Comparison of ENCODE assay signal across 30 cellular contexts in the genomic region with DNA sequence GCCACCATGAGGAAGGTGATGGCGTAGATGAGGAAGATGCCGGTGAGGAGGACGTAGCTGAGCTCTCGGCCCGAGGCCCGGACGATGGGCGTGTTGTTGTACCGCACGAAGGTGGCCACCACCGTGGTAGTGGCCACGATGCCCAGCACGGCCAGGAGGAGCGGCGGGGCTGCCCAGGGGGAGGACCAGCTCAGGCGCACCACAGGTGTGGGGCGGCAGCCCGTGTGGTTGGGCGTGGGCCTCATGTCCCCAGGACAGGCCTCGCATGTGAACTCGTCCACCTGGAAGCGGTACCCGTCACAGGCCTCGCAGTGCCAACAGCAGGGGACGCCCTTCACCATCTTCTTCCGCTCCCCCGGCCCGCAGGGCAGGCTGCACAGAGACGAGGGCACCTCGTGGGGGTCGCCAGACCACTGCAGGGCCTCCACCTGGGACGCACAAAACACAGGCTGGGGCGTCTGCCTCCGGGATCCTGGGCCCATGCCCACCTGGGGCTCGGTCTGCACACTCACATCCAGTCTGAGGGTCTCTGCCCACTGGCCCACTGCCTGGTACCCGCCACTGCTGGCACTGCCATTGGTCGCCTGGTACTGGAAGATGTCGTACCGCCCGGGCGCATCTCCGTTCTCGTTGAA. TPM values are rescaled to one million over a fixed set of nuclear protein-coding genes. Genes with fewer than 3 reads are reported as not detected.
"Had no signal": no experiment of that assay in that cellular context is flagged by ENCODE, and none has a peak within 500 bp of the region (broad histone marks: within the 10 kb centered on the region; RNA-seq: fewer than 3 reads in every experiment).

No MANE protein-coding gene starts in this region.

- H3K4me1 ChIP-seq: esophagus squamous epithelium, gastroesophageal sphincter had no signal

- H3K4me3 ChIP-seq: esophagus squamous epithelium, gastroesophageal sphincter had no signal

- DNase-seq: activated CD4-positive, alpha-beta T cell treated with anti-CD3 and anti-CD28 coated beads for 1 hour; activated CD4-positive, alpha-beta T cell treated with anti-CD3 and anti-CD28 coated beads for 4 hours; activated CD4-positive, alpha-beta T cell treated with anti-CD3 and anti-CD28 coated beads, Interleukin-2, amount 10 ng/mL, durations not matched to agents 7 days and 5 days; activated CD4-positive, alpha-beta T cell treated with anti-CD3 and anti-CD28 coated beads, Interleukin-2, amount 50 U/mL, for 4 hours; activated CD8-positive, alpha-beta memory T cell treated with anti-CD3 and anti-CD28 coated beads for 24 hours; activated CD8-positive, alpha-beta T cell treated with anti-CD3 and anti-CD28 coated beads for 36 hours; activated effector memory CD4-positive, alpha-beta T cell treated with Interleukin-2 at 50 U/mL for 16 hours; activated gamma-delta T cell treated with Interleukin-2 at 50 U/mL for 16 hours; activated naive CD4-positive, alpha-beta T cell treated with anti-CD3 and anti-CD28 coated beads, Interleukin-2, amount 50 U/mL, for 16 hours; activated naive CD4-positive, alpha-beta T cell treated with Interleukin-2 at 50 U/mL for 16 hours; activated T-cell treated with anti-CD3 and anti-CD28 coated beads, Interleukin-2, amount 50 U/mL, for 4 hours; caudate nucleus; cortex of kidney; dermis blood vessel endothelial cell; effector CD4-positive, alpha-beta T cell; esophagus squamous epithelium; foreskin melanocyte; T-helper 2 cell had no signal

- ATAC-seq: activated CD8-positive, alpha-beta T cell treated with anti-CD3 and anti-CD28 coated beads for 36 hours; activated T-cell treated with anti-CD3 and anti-CD28 coated beads, Interleukin-2, amount 50 U/mL, for 4 hours; activated T-helper 17 cell treated with anti-CD3 and anti-CD28 coated beads, Interleukin-2, amount 50 U/mL, for 72 hours; gastroesophageal sphincter; WTC11 had no signal

- H3K27ac ChIP-seq: epithelial cell of prostate, esophagus squamous epithelium, gastroesophageal sphincter had no signal

- H3K36me3 ChIP-seq: esophagus squamous epithelium, gastroesophageal sphincter had no signal

RNA-seq across cellular contexts. Expression of a gene that starts 8.7 kb away (rescaled TPM):
- total RNA-seq: activated CD4-positive, alpha-beta T cell treated with anti-CD3 and anti-CD28 coated beads, Interleukin-2, amount 10 ng/mL, durations not matched to agents 7 days and 5 days; activated CD8-positive, alpha-beta T cell treated with anti-CD3 and anti-CD28 coated beads for 36 hours; activated T-cell treated with anti-CD3 and anti-CD28 coated beads, Interleukin-2, amount 50 U/mL, for 4 hours; activated T-helper 17 cell treated with anti-CD3 and anti-CD28 coated beads, Interleukin-2, amount 50 U/mL, for 72 hours; astrocyte; chondrocyte; dermis blood vessel endothelial cell; endothelial cell of umbilical vein; esophagus squamous epithelium; fibroblast of lung; fibroblast of villous mesenchyme; gastroesophageal sphincter; glomerular endothelial cell; T-helper 1 cell treated with Interleukin-12 subunit alpha and Interleukin-12 subunit beta and Interleukin-4 antibody, amounts not matched to agents 30 ng/mL and 1 ng/mL, for 36 hours had no signal
- polyA plus RNA-seq: endothelial cell of umbilical vein, esophagus, fibroblast of lung had no signal

RNA-seq across cellular contexts. Expression of a gene that starts 45.4 kb away (rescaled TPM):
- total RNA-seq: activated CD4-positive, alpha-beta T cell treated with anti-CD3 and anti-CD28 coated beads, Interleukin-2, amount 10 ng/mL, durations not matched to agents 7 days and 5 days; activated CD8-positive, alpha-beta T cell treated with anti-CD3 and anti-CD28 coated beads for 36 hours; activated T-cell treated with anti-CD3 and anti-CD28 coated beads, Interleukin-2, amount 50 U/mL, for 4 hours; activated T-helper 17 cell treated with anti-CD3 and anti-CD28 coated beads, Interleukin-2, amount 50 U/mL, for 72 hours; astrocyte; T-helper 1 cell treated with Interleukin-12 subunit alpha and Interleukin-12 subunit beta and Interleukin-4 antibody, amounts not matched to agents 30 ng/mL and 1 ng/mL, for 36 hours had no signal
